Comparison of ENCODE assay signal across 18 cellular contexts in genomic region chr1:38962560-38962959, GRCh38. TPM values are rescaled to one million over a fixed set of nuclear protein-coding genes. Genes with fewer than 3 reads are reported as not detected.
DNase-seq lines count a peak whose midpoint lies in the region; ATAC-seq, FAIRE-seq and TF ChIP-seq lines count a peak whose summit lies in the region.
"Had no signal": no experiment of that assay in that cellular context is flagged by ENCODE, and none has a peak within 500 bp of the region (broad histone marks: within the 10 kb centered on the region; RNA-seq: fewer than 3 reads in every experiment).

No MANE protein-coding gene starts in this region.

- no TSS peak for BruUV-seq in MCF 10A (replicated peaks; lab: Mats Ljungman, UMichigan)

- no peak overlapping the region for H3K27ac ChIP-seq in breast epithelium
- no peak overlapping the region for H3K27ac ChIP-seq in fibroblast of lung (ENCODE audit: insufficient read depth, low read length)
- no peak overlapping the region for H3K27ac ChIP-seq in MM.1S (ENCODE audit: low read length)

- no peaks in the 10 kb centered on the region for H3F3A ChIP-seq in MM.1S (ENCODE audit: insufficient read depth, low read length)

- no peak overlapping the region for H3K4me3 ChIP-seq in breast epithelium
- H3K4me3 ChIP-seq in fibroblast of lung (replicated peaks in 1 of 4; ENCODE audit: control extremely low read depth in 1 of 4, insufficient read depth in 1 of 4, low read depth in 3 of 4, low read length in 4 of 4): no peak overlapping the region
- no peak overlapping the region for H3K4me3 ChIP-seq in MM.1S (ENCODE audit: low read length)
- H3K4me3 ChIP-seq: lung had no signal

- no peak overlapping the region for H3K4me3 Mint-ChIP-seq in MCF 10A (ENCODE audit: unreplicated experiment)
- H3K4me3 Mint-ChIP-seq: activated naive CD8-positive, alpha-beta T cell treated with anti-CD3 and anti-CD28 coated beads, Interleukin-2, amount 10 ng/mL, durations not matched to agents 7 days and 5 days; neural crest cell had no signal

- TF ChIP-seq POLR2A in breast epithelium (IDR thresholded peaks at IDR 0.05): no peak

- H3K36me3 Mint-ChIP-seq in MCF 10A (ENCODE audit: insufficient read depth, unreplicated experiment): no peaks in the 10 kb centered on the region
- H3K36me3 Mint-ChIP-seq: activated naive CD8-positive, alpha-beta T cell treated with anti-CD3 and anti-CD28 coated beads, Interleukin-2, amount 10 ng/mL, durations not matched to agents 7 days and 5 days had no signal

- no peaks in the 10 kb centered on the region for H3K36me3 ChIP-seq in breast epithelium
- H3K36me3 ChIP-seq in fibroblast of lung (ENCODE audit: control insufficient read depth, insufficient read depth, low read length): no peaks in the 10 kb centered on the region
- H3K36me3 ChIP-seq in MM.1S (replicated peaks; ENCODE audit: insufficient read depth, low read length): no peaks in the 10 kb centered on the region

- intact Hi-C loops in MCF 10A (cut with micrococcal nuclease) (no loop called here), breast epithelium (cut with DNase I; ENCODE audit: low total_unique reads) (no loop called here)

- H3K27me3 ChIP-seq in breast epithelium: no peaks in the 10 kb centered on the region
- no peaks in the 10 kb centered on the region for H3K27me3 ChIP-seq in fibroblast of lung (ENCODE audit: control insufficient read depth, insufficient read depth, low read length)
- H3K27me3 ChIP-seq in MM.1S (replicated peaks; ENCODE audit: insufficient read depth, low read length): no peaks in the 10 kb centered on the region

- POLR2A ChIA-PET in MCF 10A (lab: Yijun Ruan, JAX): no interaction called here

- H3K27ac Mint-ChIP-seq in MCF 10A (ENCODE audit: low read depth, unreplicated experiment): no peak overlapping the region
- H3K27ac Mint-ChIP-seq: activated naive CD8-positive, alpha-beta T cell treated with anti-CD3 and anti-CD28 coated beads, Interleukin-2, amount 10 ng/mL, durations not matched to agents 7 days and 5 days had no signal

- peaks cover 18% of the 10 kb centered on the region for H3K4me1 Mint-ChIP-seq in MCF 10A (ENCODE audit: insufficient read depth, unreplicated experiment)
- H3K4me1 Mint-ChIP-seq: neural crest cell had no signal

- H3K79me2 ChIP-seq in fibroblast of lung (ENCODE audit: control insufficient read depth, insufficient read depth, low read length) (no peaks in the 10 kb centered on the region), MM.1S (ENCODE audit: low read length) (no peaks in the 10 kb centered on the region)

- H3K9ac ChIP-seq in fibroblast of lung (ENCODE audit: insufficient read depth, low read length) (no peak overlapping the region), MM.1S (ENCODE audit: low read length) (no peak overlapping the region)

- H4K20me1 ChIP-seq in fibroblast of lung (ENCODE audit: control insufficient read depth, extremely low read depth, insufficient read depth, low read length) (no peaks in the 10 kb centered on the region), MM.1S (ENCODE audit: insufficient read depth, low read length) (no peaks in the 10 kb centered on the region)

- H3K27me3 Mint-ChIP-seq in MCF 10A (ENCODE audit: insufficient read depth, unreplicated experiment): no peaks in the 10 kb centered on the region
- H3K27me3 Mint-ChIP-seq: activated naive CD8-positive, alpha-beta T cell treated with anti-CD3 and anti-CD28 coated beads, Interleukin-2, amount 10 ng/mL, durations not matched to agents 7 days and 5 days had no signal

- FAIRE-seq in urothelium cell line (lab: Jason Lieb, UNC): peak; percentile 23

- CTCF ChIA-PET in MCF 10A (lab: Yijun Ruan, JAX): no interaction called here

- peak; percentile 41 for DNase-seq in MCF 10A (ENCODE audit: unreplicated experiment)
- DNase-seq in breast epithelium (ENCODE audit: low spot score in 2 of 2): no peak
- peak; percentile 3 for DNase-seq in NK-92 (lab: John Stamatoyannopoulos, UW; ENCODE audit: unreplicated experiment)
- DNase-seq in fibroblast of lung (ENCODE audit: low read depth in 2 of 2): peak; percentile 13 to 39
- DNase-seq in urothelium cell line (ENCODE audit: low spot score): no peak
- DNase-seq in MM.1S: no peak
- DNase-seq: activated CD4-positive, alpha-beta T cell treated with anti-CD3 and anti-CD28 coated beads for 4 hours; activated naive CD8-positive, alpha-beta T cell treated with anti-CD3 and anti-CD28 coated beads, Interleukin-2, amount 10 ng/mL, durations not matched to agents 7 days and 5 days; activated T-cell treated with anti-CD3 and anti-CD28 coated beads, Interleukin-2, amount 50 U/mL, for 1 hour; NCI-H526 treated with DMSO at 0.1 percent for 48 hours; right cardiac atrium; stimulated activated CD4-positive, alpha-beta T cell treated with anti-CD3 and anti-CD28 coated beads, Interleukin-4, amount 100 ng/mL, for 1 hour; T-helper 2 cell had no signal

- H3K9me3 ChIP-seq in breast epithelium: no peaks in the 10 kb centered on the region
- no peaks in the 10 kb centered on the region for H3K9me3 ChIP-seq in fibroblast of lung (ENCODE audit: control insufficient read depth, insufficient read depth, low read depth, low read length)
- no peaks in the 10 kb centered on the region for H3K9me3 ChIP-seq in MM.1S (replicated peaks; ENCODE audit: insufficient read depth, low read length)

- H3K9me3 Mint-ChIP-seq in MCF 10A (ENCODE audit: unreplicated experiment): no peaks in the 10 kb centered on the region
- H3K9me3 Mint-ChIP-seq: activated naive CD8-positive, alpha-beta T cell treated with anti-CD3 and anti-CD28 coated beads, Interleukin-2, amount 10 ng/mL, durations not matched to agents 7 days and 5 days; neural crest cell had no signal

- ATAC-seq in HG03342 (IDR thresholded peaks at IDR 0.05; ENCODE audit: unreplicated experiment) (no peak), esophagus mucosa (no peak)
- ATAC-seq: right cardiac atrium had no signal

- no peaks in the 10 kb centered on the region for H3K4me1 ChIP-seq in breast epithelium
- H3K4me1 ChIP-seq in fibroblast of lung (ENCODE audit: control insufficient read depth, extremely low read depth, insufficient read depth, low read length): peaks cover 2% of the 10 kb centered on the region
- H3K4me1 ChIP-seq in MM.1S (ENCODE audit: low read length): no peaks in the 10 kb centered on the region

- TF ChIP-seq CTCF in MCF 10A (IDR thresholded peaks at IDR 0.05; ENCODE audit: unreplicated experiment): no peak
- TF ChIP-seq CTCF in breast epithelium (IDR thresholded peaks at IDR 0.05): no peak
- no peak for TF ChIP-seq CTCF in fibroblast of lung (conservative IDR thresholded peaks at IDR 0.05 in 1 of 2, IDR thresholded peaks at IDR 0.05 in 1 of 2; ENCODE audit: low read depth in 1 of 2, low read length in 2 of 2)
- TF ChIP-seq CTCF in MM.1S (IDR thresholded peaks at IDR 0.05; ENCODE audit: low read length): no peak

- H3K4me2 ChIP-seq in fibroblast of lung (ENCODE audit: extremely low read depth, insufficient read depth, low read length): no peak overlapping the region
- H3K4me2 ChIP-seq in MM.1S (ENCODE audit: low read depth, low read length): no peak overlapping the region

- H3K9me2 ChIP-seq in MM.1S (replicated peaks; ENCODE audit: insufficient read depth, low read length): no peaks in the 10 kb centered on the region

- H2AFZ ChIP-seq in fibroblast of lung (ENCODE audit: low read length): no peak overlapping the region
- no peak overlapping the region for H2AFZ ChIP-seq in MM.1S (ENCODE audit: low read length)

RNA-seq across cellular contexts. Expression of gene RHBDL2, which starts 20.9 kb away (rescaled TPM):
- total RNA-seq in MCF 10A (2022) (0.30 and 0.52 TPM in 2 replicates), breast epithelium (1 to 10 TPM in 1 of 3 donors, under 1 TPM in 2; 0.16 to 1.6 (median 0.33) TPM), fibroblast of lung (0.26 and 1.5 TPM in 2 replicates), esophagus mucosa (16.1 TPM)
- 0.58 and 1.2 TPM in 2 replicates for polyA plus RNA-seq in fibroblast of lung
- polyA plus RNA-seq in fibroblast of lung (2012): 1.4 and 2.7 TPM in 2 replicates
- polyA minus RNA-seq in fibroblast of lung (ENCODE audit: low replicate concordance): not detected in 2 replicates
- total RNA-seq: A673; activated naive CD8-positive, alpha-beta T cell treated with anti-CD3 and anti-CD28 coated beads, Interleukin-2, amount 10 ng/mL, durations not matched to agents 7 days and 5 days; neural crest cell had no signal

RNA-seq across cellular contexts. Expression of gene AKIRIN1, which starts 28.5 kb away (rescaled TPM):
- total RNA-seq in MCF 10A (2022): 59.0 and 63.7 TPM in 2 replicates
- total RNA-seq in breast epithelium: 10 to 100 TPM; 34.7 to 35.1 (median 34.8) TPM
- total RNA-seq in fibroblast of lung: 37.0 and 41.0 TPM in 2 replicates
- 53.4 and 66.7 TPM in 2 replicates for polyA plus RNA-seq in fibroblast of lung
- polyA plus RNA-seq in fibroblast of lung (2012): 33.7 and 35.3 TPM in 2 replicates
- 4.4 and 7.3 TPM in 2 replicates for polyA minus RNA-seq in fibroblast of lung (ENCODE audit: low replicate concordance)
- 28.7 TPM for total RNA-seq in esophagus mucosa

Comparison
In these comparisons a context has a peak if more than half of its experiments do, and no peak if none do; other contexts are left out.
1. DNase-seq: peak in MCF 10A (single experiment), NK-92 (single experiment) and fibroblast of lung (2 of 2); none in breast epithelium (0 of 2), urothelium cell line (single experiment) and MM.1S (single experiment).